Comparison of ENCODE assay signal across 1 cellular context in the genomic region with DNA sequence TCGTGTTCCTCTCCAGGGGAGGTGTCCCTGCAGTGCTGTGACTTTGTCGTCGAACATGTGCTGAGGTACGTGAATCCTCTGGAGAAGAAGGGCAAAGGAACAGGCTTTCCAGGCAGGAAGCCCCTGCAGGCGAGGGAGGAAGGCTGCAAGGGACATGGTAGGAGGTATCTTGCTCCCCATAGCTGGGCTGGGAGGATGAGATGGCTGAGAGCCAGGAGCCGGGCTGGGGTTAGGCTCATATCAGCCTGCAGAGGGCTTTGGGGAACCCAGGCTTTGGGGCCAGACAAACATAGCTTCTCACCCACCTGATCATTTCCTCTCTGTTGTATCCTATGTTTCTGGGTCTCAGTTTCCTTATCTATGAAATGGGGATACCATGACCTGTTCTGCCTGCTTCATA. TPM values are rescaled to one million over a fixed set of nuclear protein-coding genes. Genes with fewer than 3 reads are reported as not detected.
"Had no signal": no experiment of that assay in that cellular context is flagged by ENCODE, and none has a peak within 500 bp of the region (broad histone marks: within the 10 kb centered on the region; RNA-seq: fewer than 3 reads in every experiment).

No MANE protein-coding gene starts in this region.

RNA-seq across cellular contexts. Expression of a gene that starts 34.4 kb away (rescaled TPM):
- total RNA-seq: H4 had no signal
